In genomic region chr2:64990823-64991222, GRCh38 we compare ENCODE assay signal across 9 cellular contexts. TPM values are rescaled to one million over a fixed set of nuclear protein-coding genes. Genes with fewer than 3 reads are reported as not detected.
DNase-seq lines count a peak whose midpoint lies in the region; ATAC-seq and TF ChIP-seq lines count a peak whose summit lies in the region.
"Had no signal": no experiment of that assay in that cellular context is flagged by ENCODE, and none has a peak within 500 bp of the region (broad histone marks: within the 10 kb centered on the region; RNA-seq: fewer than 3 reads in every experiment).

No MANE protein-coding gene starts in this region.

- H3K27me3 ChIP-seq in SJCRH30 = no peaks in the 10 kb centered on the region

- H3K27ac Mint-ChIP-seq in activated CD4-positive, alpha-beta T cell treated with anti-CD3 and anti-CD28 coated beads, Interleukin-2, amount 10 ng/mL, durations not matched to agents 7 days and 5 days = peak overlapping the region; percentile 78
- no peak overlapping the region for H3K27ac Mint-ChIP-seq in T-helper 17 cell
- peak overlapping the region; percentile 88 for H3K27ac Mint-ChIP-seq in stimulated activated naive B cell treated with anti-CD40 and anti-IgM and Interleukin-4, amounts not matched to agents 10 μg/mL and 1 μg/mL and 100 μg/mL, for 72 hours

- peaks cover 42% of the 10 kb centered on the region for H3K36me3 Mint-ChIP-seq in activated CD4-positive, alpha-beta T cell treated with anti-CD3 and anti-CD28 coated beads, Interleukin-2, amount 10 ng/mL, durations not matched to agents 7 days and 5 days (ENCODE audit: low read depth)
- no peaks in the 10 kb centered on the region for H3K36me3 Mint-ChIP-seq in T-helper 17 cell (ENCODE audit: low read depth)
- H3K36me3 Mint-ChIP-seq in stimulated activated naive B cell treated with anti-CD40 and anti-IgM and Interleukin-4, amounts not matched to agents 10 μg/mL and 1 μg/mL and 100 μg/mL, for 72 hours = peaks cover 39 to 50% of the 10 kb centered on the region in 2 donors

- CTCF ChIA-PET in activated CD4-positive, alpha-beta T cell treated with anti-CD3 and anti-CD28 coated beads, Interleukin-2, amount 10 ng/mL, durations not matched to agents 7 days and 5 days (lab: Charles Lee) = interaction anchor here (0.6 to 4.6 kb wide), 7 partner anchors 12 to 143 kb away, joined by 3 to 21 read pairs (median 3); no protein-coding TSS in a partner anchor

- ATAC-seq in T-helper 17 cell (no peak), HG03280 (IDR thresholded peaks at IDR 0.05; ENCODE audit: unreplicated experiment) (no peak)
- ATAC-seq in stimulated activated naive B cell treated with anti-CD40 and anti-IgM and Interleukin-4, amounts not matched to agents 10 μg/mL and 1 μg/mL and 100 μg/mL, for 72 hours (replicated peaks) = no peak

- H3K9me3 ChIP-seq in T-helper 17 cell (ENCODE audit: control insufficient read depth, low read length, poor library complexity, severe bottlenecking) = no peaks in the 10 kb centered on the region
- H3K9me3 ChIP-seq in SJCRH30 (replicated peaks) = no peaks in the 10 kb centered on the region
- H3K9me3 ChIP-seq: BE2C had no signal

- DNase-seq in activated CD4-positive, alpha-beta T cell treated with anti-CD3 and anti-CD28 coated beads, Interleukin-2, amount 10 ng/mL, durations not matched to agents 7 days and 5 days = no peak
- no peak for DNase-seq in activated CD4-positive, alpha-beta T cell treated with anti-CD3 and anti-CD28 coated beads for 4 hours
- DNase-seq in T-helper 17 cell (no peak), foreskin fibroblast (no peak), SJCRH30 (no peak)
- DNase-seq in stimulated activated naive B cell treated with anti-CD40 and anti-IgM and Interleukin-4, amounts not matched to agents 10 μg/mL and 1 μg/mL and 100 μg/mL, for 72 hours = no peak
- no peak for DNase-seq in activated effector memory CD4-positive, alpha-beta T cell treated with Interleukin-2 at 50 U/mL for 16 hours
- DNase-seq: BE2C had no signal

- no peaks in the 10 kb centered on the region for H3K36me3 ChIP-seq in SJCRH30
- H3K36me3 ChIP-seq: BE2C had no signal

- no peak for TF ChIP-seq CTCF in foreskin fibroblast (IDR thresholded peaks at IDR 0.05; ENCODE audit: low read depth, low read length)

- POLR2A ChIA-PET in activated CD4-positive, alpha-beta T cell treated with anti-CD3 and anti-CD28 coated beads, Interleukin-2, amount 10 ng/mL, durations not matched to agents 7 days and 5 days (lab: Charles Lee) = interaction anchor here (0.6 kb wide), 1 partner anchor 26 kb away, joined by 3 read pairs; no protein-coding TSS in a partner anchor

- H3K4me1 ChIP-seq in SJCRH30 = no peaks in the 10 kb centered on the region
- H3K4me1 ChIP-seq: BE2C had no signal

- no peaks in the 10 kb centered on the region for H3K27me3 Mint-ChIP-seq in activated CD4-positive, alpha-beta T cell treated with anti-CD3 and anti-CD28 coated beads, Interleukin-2, amount 10 ng/mL, durations not matched to agents 7 days and 5 days
- H3K27me3 Mint-ChIP-seq in T-helper 17 cell = no peaks in the 10 kb centered on the region
- H3K27me3 Mint-ChIP-seq in stimulated activated naive B cell treated with anti-CD40 and anti-IgM and Interleukin-4, amounts not matched to agents 10 μg/mL and 1 μg/mL and 100 μg/mL, for 72 hours = no peaks in the 10 kb centered on the region

- peaks cover 65% of the 10 kb centered on the region for H3K4me1 Mint-ChIP-seq in activated CD4-positive, alpha-beta T cell treated with anti-CD3 and anti-CD28 coated beads, Interleukin-2, amount 10 ng/mL, durations not matched to agents 7 days and 5 days
- H3K4me1 Mint-ChIP-seq in T-helper 17 cell = peaks cover 36% of the 10 kb centered on the region
- H3K4me1 Mint-ChIP-seq in stimulated activated naive B cell treated with anti-CD40 and anti-IgM and Interleukin-4, amounts not matched to agents 10 μg/mL and 1 μg/mL and 100 μg/mL, for 72 hours = peaks cover 39 to 71% of the 10 kb centered on the region in 2 donors

- H3K4me3 ChIP-seq in foreskin fibroblast (ENCODE audit: low read depth in 1 of 2, low read length in 2 of 2) = peak overlapping the region; percentile 76 to 79
- H3K4me3 ChIP-seq in SJCRH30 = no peak overlapping the region

- no peak overlapping the region for H3K27ac ChIP-seq in SJCRH30

- H3K4me3 Mint-ChIP-seq in activated CD4-positive, alpha-beta T cell treated with anti-CD3 and anti-CD28 coated beads, Interleukin-2, amount 10 ng/mL, durations not matched to agents 7 days and 5 days = peak overlapping the region; percentile 83
- H3K4me3 Mint-ChIP-seq in T-helper 17 cell = peak overlapping the region; percentile 89
- peak overlapping the region; percentile 86 to 95 for H3K4me3 Mint-ChIP-seq in stimulated activated naive B cell treated with anti-CD40 and anti-IgM and Interleukin-4, amounts not matched to agents 10 μg/mL and 1 μg/mL and 100 μg/mL, for 72 hours

- H3K9me3 Mint-ChIP-seq in activated CD4-positive, alpha-beta T cell treated with anti-CD3 and anti-CD28 coated beads, Interleukin-2, amount 10 ng/mL, durations not matched to agents 7 days and 5 days = no peaks in the 10 kb centered on the region
- H3K9me3 Mint-ChIP-seq in stimulated activated naive B cell treated with anti-CD40 and anti-IgM and Interleukin-4, amounts not matched to agents 10 μg/mL and 1 μg/mL and 100 μg/mL, for 72 hours = no peaks in the 10 kb centered on the region

RNA-seq across cellular contexts. Expression of gene SLC1A4, which starts 1.6 kb away (rescaled TPM):
- total RNA-seq in activated CD4-positive, alpha-beta T cell treated with anti-CD3 and anti-CD28 coated beads, Interleukin-2, amount 10 ng/mL, durations not matched to agents 7 days and 5 days = 10 to 100 TPM; 50.1 to 54.6 TPM
- 1 to 10 TPM; 1.7 to 8.0 TPM for total RNA-seq in T-helper 17 cell
- 2.6 and 3.5 TPM in 2 replicates for total RNA-seq in SJCRH30 (2014; rRNA removed; shearing (Covaris generic))

Comparison
In these comparisons a context has a peak if more than half of its experiments do, and no peak if none do; other contexts are left out.
1. RNA of gene SLC1A4, which starts 1.6 kb away (total RNA-seq): 50.1 to 54.6 TPM in activated CD4-positive, alpha-beta T cell treated with anti-CD3 and anti-CD28 coated beads, Interleukin-2, amount 10 ng/mL, durations not matched to agents 7 days and 5 days; 1.7 to 8.0 TPM in T-helper 17 cell and 2.6 to 3.5 TPM in SJCRH30; every median in the first group is over 4 times any median in the second.
2. Peak in every context shown above with its lines, with median percentiles within 50 percentile points of each other: H3K4me3 Mint-ChIP-seq.